9 cellular contexts compared by ENCODE assay signal in genomic region chr6:26273673-26274595, GRCh38.
DNase-seq lines count a peak whose midpoint lies in the region; ATAC-seq and TF ChIP-seq lines count a peak whose summit lies in the region.
"Had no signal": no experiment of that assay in that cellular context is flagged by ENCODE, and none has a peak within 500 bp of the region (broad histone marks: within the 10 kb centered on the region; RNA-seq: fewer than 3 reads in every experiment).

No MANE protein-coding gene starts in this region.

- no peak overlapping the region for H3K27ac Mint-ChIP-seq in stimulated activated naive B cell treated with anti-CD40 and anti-IgM and Interleukin-4, amounts not matched to agents 10 μg/mL and 1 μg/mL and 100 μg/mL, for 72 hours

- H3K36me3 Mint-ChIP-seq in stimulated activated naive B cell treated with anti-CD40 and anti-IgM and Interleukin-4, amounts not matched to agents 10 μg/mL and 1 μg/mL and 100 μg/mL, for 72 hours = peaks cover 3 to 7% of the 10 kb centered on the region in 2 donors

- no peaks in the 10 kb centered on the region for H3K36me3 ChIP-seq in RWPE2 (ENCODE audit: low read depth)

- no peak overlapping the region for H3K4me3 Mint-ChIP-seq in stimulated activated naive B cell treated with anti-CD40 and anti-IgM and Interleukin-4, amounts not matched to agents 10 μg/mL and 1 μg/mL and 100 μg/mL, for 72 hours

- H3K9me3 ChIP-seq in RWPE2 (ENCODE audit: severe bottlenecking) = no peaks in the 10 kb centered on the region

- no peaks in the 10 kb centered on the region for H3K9me3 Mint-ChIP-seq in stimulated activated naive B cell treated with anti-CD40 and anti-IgM and Interleukin-4, amounts not matched to agents 10 μg/mL and 1 μg/mL and 100 μg/mL, for 72 hours

- no peak for TF ChIP-seq CTCF in RWPE2 (IDR thresholded peaks at IDR 0.05; ENCODE audit: poor library complexity, severe bottlenecking)
- TF ChIP-seq CTCF in foreskin keratinocyte (conservative IDR thresholded peaks at IDR 0.05) = no peak

- no peaks in the 10 kb centered on the region for H3K27me3 Mint-ChIP-seq in stimulated activated naive B cell treated with anti-CD40 and anti-IgM and Interleukin-4, amounts not matched to agents 10 μg/mL and 1 μg/mL and 100 μg/mL, for 72 hours

- H3K4me1 Mint-ChIP-seq in stimulated activated naive B cell treated with anti-CD40 and anti-IgM and Interleukin-4, amounts not matched to agents 10 μg/mL and 1 μg/mL and 100 μg/mL, for 72 hours = peaks cover 5 to 12% of the 10 kb centered on the region in 2 donors

- peak overlapping the region; percentile 47 for H3K4me3 ChIP-seq in RWPE2 (ENCODE audit: severe bottlenecking)

- CTCF ChIA-PET in HEK293T (lab: Yijun Ruan, JAX) = interaction anchor here (0.6 to 1.6 kb wide), 2 partner anchors 15 to 22 kb away, joined by 3 read pairs; no protein-coding TSS in a partner anchor

- no peak for ATAC-seq in RWPE2 (ENCODE audit: low read depth)
- ATAC-seq in foreskin keratinocyte = no peak
- ATAC-seq in stimulated activated naive B cell treated with anti-CD40 and anti-IgM and Interleukin-4, amounts not matched to agents 10 μg/mL and 1 μg/mL and 100 μg/mL, for 72 hours (replicated peaks) = peak; percentile 1 to 3

- DNase-seq in DMS53 (lab: John Stamatoyannopoulos, UW) (peak; percentile 42), DMS53 treated with DMSO at 0.1 percent for 48 hours (lab: John Stamatoyannopoulos, UW; ENCODE audit: unreplicated experiment) (no peak), RWPE2 (ENCODE audit: low spot score) (no peak), foreskin keratinocyte (peak in 1 of 2 donors; percentile 62), HEK293T (ENCODE audit: extremely low spot score) (no peak), NCI-H2029 treated with DMSO at 0.1 percent for 48 hours (lab: John Stamatoyannopoulos, UW) (no peak)
- no peak for DNase-seq in stimulated activated naive B cell treated with anti-CD40 and anti-IgM and Interleukin-4, amounts not matched to agents 10 μg/mL and 1 μg/mL and 100 μg/mL, for 72 hours
- DNase-seq in stimulated activated CD4-positive, alpha-beta T cell treated with anti-CD3 and anti-CD28 coated beads, Interleukin-1b, Interleukin-23, amount 100 ng/mL, for 48 hours = no peak

- H3K27me3 ChIP-seq in RWPE2 (ENCODE audit: insufficient read depth, poor library complexity, severe bottlenecking) = no peaks in the 10 kb centered on the region
- H3K27me3 ChIP-seq in foreskin keratinocyte = no peaks in the 10 kb centered on the region

- H3K4me1 ChIP-seq in RWPE2 (ENCODE audit: insufficient read depth, poor library complexity, severe bottlenecking) (peaks cover 14% of the 10 kb centered on the region), foreskin keratinocyte (no peaks in the 10 kb centered on the region)

- POLR2A ChIA-PET in HEK293T (lab: Yijun Ruan, JAX) = interaction anchor here (0.9 to 2.7 kb wide), 4 partner anchors 11 to 85 kb away, joined by 3 to 15 read pairs (median 8); a partner anchor contains a TSS

- H3K27ac ChIP-seq in RWPE2 (ENCODE audit: poor library complexity, severe bottlenecking) (peak overlapping the region; percentile 92), foreskin keratinocyte (peak overlapping the region; percentile 70)
- H3K27ac ChIP-seq: 22Rv1 had no signal

TF ChIP-seq in HEK293T, 16 proteins besides CTCF, POLR2A, EP300 and RAD21:
- TF ChIP-seq LEF1 (IDR thresholded peaks at IDR 0.05; ENCODE audit: borderline replicate concordance) (no peak), L3MBTL2 (conservative IDR thresholded peaks at IDR 0.05) (no peak), SP1 (IDR thresholded peaks at IDR 0.05) (no peak), ARNT (IDR thresholded peaks at IDR 0.05) (no peak), FOXM1 (IDR thresholded peaks at IDR 0.05; ENCODE audit: borderline replicate concordance) (no peak), CTBP1 (IDR thresholded peaks at IDR 0.05; ENCODE audit: borderline replicate concordance) (no peak), ELF4 (IDR thresholded peaks at IDR 0.05) (no peak), ZNF384 (IDR thresholded peaks at IDR 0.05) (no peak), SUZ12 (IDR thresholded peaks at IDR 0.05) (no peak), TARDBP (IDR thresholded peaks at IDR 0.05) (no peak), BHLHE40 (IDR thresholded peaks at IDR 0.05; ENCODE audit: borderline replicate concordance) (no peak), PKNOX1 (IDR thresholded peaks at IDR 0.05) (no peak), NFRKB (IDR thresholded peaks at IDR 0.05) (no peak), FOXK2 (IDR thresholded peaks at IDR 0.05) (no peak), FOXA1 (IDR thresholded peaks at IDR 0.05) (no peak), HDGF (IDR thresholded peaks at IDR 0.05; ENCODE audit: borderline replicate concordance) (no peak)

Comparison
In these comparisons a context has a peak if more than half of its experiments do, and no peak if none do; other contexts are left out.
1. ATAC-seq: peak in stimulated activated naive B cell treated with anti-CD40 and anti-IgM and Interleukin-4, amounts not matched to agents 10 μg/mL and 1 μg/mL and 100 μg/mL, for 72 hours (2 of 2); none in RWPE2 (single experiment) and foreskin keratinocyte (single experiment).